In the genomic region with DNA sequence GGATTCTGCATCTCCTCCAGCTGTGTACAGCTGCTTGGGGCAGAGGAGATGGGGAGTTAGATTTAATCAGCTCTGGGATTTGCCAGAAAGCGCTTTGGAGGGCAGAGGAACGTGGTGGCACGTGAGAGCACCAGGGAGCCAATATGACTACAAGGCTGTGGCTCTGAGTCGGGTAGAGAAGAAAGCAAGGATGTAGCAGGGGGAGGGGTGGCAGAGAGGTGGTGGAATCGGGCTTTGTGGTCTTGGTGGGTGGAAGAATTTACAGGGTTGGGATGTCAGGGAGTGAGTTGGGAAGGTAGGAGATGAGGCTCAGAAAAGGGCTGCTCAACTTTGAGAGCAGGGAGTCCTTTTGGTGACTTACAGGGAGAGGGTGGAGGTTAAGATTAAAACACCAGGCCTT, we compare ENCODE assay signal across 9 cellular contexts.
DNase-seq lines count a peak whose midpoint lies in the region; ATAC-seq and TF ChIP-seq lines count a peak whose summit lies in the region.
"Had no signal": no experiment of that assay in that cellular context is flagged by ENCODE, and none has a peak within 500 bp of the region (broad histone marks: within the 10 kb centered on the region; RNA-seq: fewer than 3 reads in every experiment).

No MANE protein-coding gene starts in this region.

- in situ Hi-C loops in HAP-1 (cut with MboI; ENCODE audit: low sequenced_read_pairs), result no loop called here

- H4K20me1 ChIP-seq in OCI-LY7 (ENCODE audit: insufficient read depth, low read length), result peaks cover 18% of the 10 kb centered on the region; the same call in 1 of the 2 replicates

- intact Hi-C loops in CD4-positive, alpha-beta T cell (cut with DNase I, micrococcal nuclease), result loop anchor here in 1 of 2 experiments (5.0 to 10.0 kb wide), 2 partner anchors 113 to 325 kb away; a partner anchor contains a TSS
- intact Hi-C loops in OCI-LY7 (cut with micrococcal nuclease; ENCODE audit: unreplicated experiment), result no loop called here
- intact Hi-C loops in dorsolateral prefrontal cortex (cut with DNase I), result no loop called here

- no peak for ATAC-seq in CD4-positive, alpha-beta T cell (ENCODE audit: poor library complexity)

- peaks cover 2% of the 10 kb centered on the region for H3K9me3 ChIP-seq in CD4-positive, alpha-beta T cell (ENCODE audit: control insufficient read depth, low read length)
- H3K9me3 ChIP-seq in OCI-LY7 (ENCODE audit: low read length) (peaks cover 4% of the 10 kb centered on the region; the same call in 1 of the 2 replicates), HAP-1 (no peaks in the 10 kb centered on the region)

- H3K4me3 ChIP-seq in OCI-LY7 (ENCODE audit: low read depth, low read length, poor library complexity, severe bottlenecking) (no peak overlapping the region), dorsolateral prefrontal cortex (peak overlapping the region in 1 of 59 donors; percentile 8), HAP-1 (no peak overlapping the region)

- POLR2A ChIA-PET in CD4-positive, alpha-beta T cell (lab: Charles Lee), result interaction anchor here (0.6 kb wide), 1 partner anchor 7 kb away, joined by 4 read pairs; no protein-coding TSS in a partner anchor
- POLR2A ChIA-PET in OCI-LY7 (lab: Charles Lee), result interaction anchor here (0.6 to 1.3 kb wide), 4 partner anchors 9 to 158 kb away, joined by 3 to 4 read pairs (median 3); no protein-coding TSS in a partner anchor

- peaks cover 25% of the 10 kb centered on the region for H3K36me3 Mint-ChIP-seq in CD4-positive, alpha-beta T cell (ENCODE audit: low read depth)
- H3K36me3 Mint-ChIP-seq in progenitor cell of endocrine pancreas (ENCODE audit: insufficient read depth), result peaks cover under 1% of the 10 kb centered on the region

- H3K9me3 Mint-ChIP-seq in CD4-positive, alpha-beta T cell, result peaks cover 5% of the 10 kb centered on the region
- peaks cover 4% of the 10 kb centered on the region for H3K9me3 Mint-ChIP-seq in progenitor cell of endocrine pancreas (ENCODE audit: low read depth)

- no peak overlapping the region for H2AFZ ChIP-seq in OCI-LY7 (ENCODE audit: low read length)

- H3K79me2 ChIP-seq in OCI-LY7 (ENCODE audit: insufficient read depth, low read depth, low read length), result peaks cover 23% of the 10 kb centered on the region; the same call in 1 of the 2 replicates

- peak overlapping the region; percentile 59 for H3K4me2 ChIP-seq in OCI-LY7 (ENCODE audit: low read length)

- TF ChIP-seq CTCF in CD4-positive, alpha-beta T cell (IDR thresholded peaks at IDR 0.05), result no peak
- TF ChIP-seq CTCF in OCI-LY7 (conservative IDR thresholded peaks at IDR 0.05; ENCODE audit: low read length) (no peak), dorsolateral prefrontal cortex (IDR thresholded peaks at IDR 0.05 in 54 of 56, conservative IDR thresholded peaks at IDR 0.05 in 2 of 56; ENCODE audit: low read depth in 1 of 56, partially characterized antibody in 56 of 56) (no peak), progenitor cell of endocrine pancreas (IDR thresholded peaks at IDR 0.05; ENCODE audit: unreplicated experiment) (no peak)

- no TSS peak for BruUV-seq in OCI-LY7 (replicated peaks; lab: Mats Ljungman, UMichigan)

- peak overlapping the region; percentile 58 for H3K4me3 Mint-ChIP-seq in CD4-positive, alpha-beta T cell
- no peak overlapping the region for H3K4me3 Mint-ChIP-seq in progenitor cell of endocrine pancreas (ENCODE audit: low read depth)

- H3K36me3 ChIP-seq in OCI-LY7 (ENCODE audit: insufficient read depth, low read length) (no peaks in the 10 kb centered on the region), HAP-1 (replicated peaks) (no peaks in the 10 kb centered on the region)

- no peaks in the 10 kb centered on the region for H3K27me3 Mint-ChIP-seq in CD4-positive, alpha-beta T cell
- H3K27me3 Mint-ChIP-seq in progenitor cell of endocrine pancreas, result no peaks in the 10 kb centered on the region

- peaks cover 24% of the 10 kb centered on the region for H3K4me1 ChIP-seq in OCI-LY7 (ENCODE audit: insufficient read depth, low read length, poor library complexity, severe bottlenecking)
- peaks cover 24% of the 10 kb centered on the region for H3K4me1 ChIP-seq in HAP-1

- H3K27ac Mint-ChIP-seq in CD4-positive, alpha-beta T cell, result peak overlapping the region; percentile 93
- peak overlapping the region; percentile 59 for H3K27ac Mint-ChIP-seq in progenitor cell of endocrine pancreas

- H3K9me2 ChIP-seq in OCI-LY7 (ENCODE audit: insufficient read depth, low read length), result no peaks in the 10 kb centered on the region

- no peak for DNase-seq in CD4-positive, alpha-beta T cell
- DNase-seq in OCI-LY7 (ENCODE audit: low spot score) (no peak), dorsolateral prefrontal cortex (no peak), progenitor cell of endocrine pancreas (ENCODE audit: low spot score, unreplicated experiment) (no peak), HAP-1 (ENCODE audit: low spot score in 2 of 2) (no peak), NOMO-1 (lab: John Stamatoyannopoulos, UW; ENCODE audit: unreplicated experiment in 2 of 2) (no peak), nucleus accumbens (lab: John Stamatoyannopoulos, UW) (no peak), Ammon's horn (ENCODE audit: low spot score) (no peak)
- DNase-seq: activated CD8-positive, alpha-beta memory T cell treated with anti-CD3 and anti-CD28 coated beads, Interleukin-2, amount 50 U/mL, for 48 hours had no signal

- CTCF ChIA-PET in CD4-positive, alpha-beta T cell (lab: Charles Lee), result no interaction called here
- CTCF ChIA-PET in OCI-LY7 (lab: Charles Lee; ENCODE audit: unreplicated experiment), result no interaction called here

- H3K27ac ChIP-seq in CD4-positive, alpha-beta T cell (ENCODE audit: low read depth, low read length), result no peak overlapping the region
- H3K27ac ChIP-seq in OCI-LY7 (ENCODE audit: low read depth, low read length, poor library complexity, severe bottlenecking) (no peak overlapping the region), dorsolateral prefrontal cortex (peak overlapping the region in 57 of 59 donors; percentile 5 to 100 (median 80))

- no peaks in the 10 kb centered on the region for H3K27me3 ChIP-seq in CD4-positive, alpha-beta T cell (ENCODE audit: control insufficient read depth, insufficient read depth, low read length)
- no peaks in the 10 kb centered on the region for H3K27me3 ChIP-seq in dorsolateral prefrontal cortex
- H3K27me3 ChIP-seq in HAP-1 (ENCODE audit: low read depth), result no peaks in the 10 kb centered on the region

- H3K4me1 Mint-ChIP-seq in CD4-positive, alpha-beta T cell (ENCODE audit: low read depth), result peaks cover 89% of the 10 kb centered on the region
- H3K4me1 Mint-ChIP-seq in progenitor cell of endocrine pancreas (ENCODE audit: low read depth), result peaks cover 33% of the 10 kb centered on the region

Comparison
In these comparisons a context has a peak if more than half of its experiments do, and no peak if none do; other contexts are left out.
1. H3K27ac ChIP-seq: peak in dorsolateral prefrontal cortex (57 of 59); none in CD4-positive, alpha-beta T cell (single experiment) and OCI-LY7 (single experiment).